In the genomic region with DNA sequence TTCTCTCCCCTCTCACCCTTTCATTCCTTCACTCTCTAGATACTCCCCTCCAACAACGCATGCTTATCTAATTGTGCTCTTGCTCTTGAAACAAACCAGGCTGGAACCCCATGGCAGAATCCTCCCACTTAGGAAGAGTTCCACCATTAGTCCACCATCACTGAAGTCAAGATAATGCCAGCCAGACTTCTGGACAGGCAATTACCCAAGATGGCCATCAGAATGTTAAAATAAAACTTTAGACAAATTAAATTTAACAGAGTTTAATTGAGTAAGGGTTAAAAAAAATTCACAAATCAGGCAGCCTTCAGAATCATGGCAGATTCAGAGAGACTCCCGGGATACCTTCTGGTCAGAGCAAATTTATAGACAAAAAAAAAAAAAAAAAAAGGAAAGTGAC, we compare ENCODE assay signal across 7 cellular contexts.
"Had no signal": no experiment of that assay in that cellular context is flagged by ENCODE, and none has a peak within 500 bp of the region (broad histone marks: within the 10 kb centered on the region; RNA-seq: fewer than 3 reads in every experiment).

No MANE protein-coding gene starts in this region.

- DNase-seq: GM23248, GOT3, H7, H9, HCEC 1CT, HFFc6 had no signal

- H3K4me3 Mint-ChIP-seq: GM23338, H9, HFFc6 had no signal

- H3K27ac Mint-ChIP-seq: GM23338, H9, HFFc6 had no signal

- H3K9me3 Mint-ChIP-seq: HFFc6 had no signal
